Comparison of ENCODE assay signal across 8 cellular contexts in genomic region chr6:31680226-31680840, GRCh38. TPM values are rescaled to one million over a fixed set of nuclear protein-coding genes. Genes with fewer than 3 reads are reported as not detected.
DNase-seq lines count a peak whose midpoint lies in the region; ATAC-seq and TF ChIP-seq lines count a peak whose summit lies in the region.

No MANE protein-coding gene starts in this region.

- peak overlapping the region; percentile 93 for H2AFZ ChIP-seq in IMR-90 (replicated peaks; ENCODE audit: low read length, poor library complexity)

- H3K4ac ChIP-seq in IMR-90 (ENCODE audit: low read depth, low read length) = peak overlapping the region; percentile 44

- no peak for DNase-seq in A673 (ENCODE audit: low spot score)
- DNase-seq in IMR-90 = no peak
- no peak for DNase-seq in chondrocyte (ENCODE audit: low spot score)
- DNase-seq in natural killer cell treated with Interleukin-12 subunit alpha and Interleukin-12 subunit beta and Interleukin-15 and Interleukin-18, amount 100 ng/mL, for 72 hours (ENCODE audit: low spot score) = no peak
- DNase-seq in H4 (ENCODE audit: low spot score) = no peak
- no peak for DNase-seq in NCI-H2081 treated with DMSO at 0.1 percent for 48 hours (lab: John Stamatoyannopoulos, UW)
- DNase-seq in NK-92 treated with Interleukin-12 subunit alpha and Interleukin-12 subunit beta, amount 100 ng/mL, for 24 hours (lab: John Stamatoyannopoulos, UW) = no peak
- no peak for DNase-seq in cortex of kidney (lab: John Stamatoyannopoulos, UW)

- no peaks in the 10 kb centered on the region for H3K36me3 ChIP-seq in A673 (ENCODE audit: insufficient read depth, low read length, poor library complexity, severe bottlenecking)
- H3K36me3 ChIP-seq in IMR-90 (ENCODE audit: control insufficient read depth, insufficient read depth, low read length) = peaks cover 1% of the 10 kb centered on the region; the same call in 1 of the 2 replicates

- TF ChIP-seq POLR2A in IMR-90 (IDR thresholded peaks at IDR 0.05; ENCODE audit: low read depth, low read length) = no peak

- H3K9ac ChIP-seq in IMR-90 (ENCODE audit: low read depth, low read length) = no peak overlapping the region

- no peak; the same call in 1 of the 2 replicates for TF ChIP-seq CTCF in A673 (conservative IDR thresholded peaks at IDR 0.05; ENCODE audit: low read depth, low read length)
- no peak for TF ChIP-seq CTCF in IMR-90 (conservative IDR thresholded peaks at IDR 0.05; ENCODE audit: low read depth, low read length)
- TF ChIP-seq CTCF in chondrocyte (IDR thresholded peaks at IDR 0.05) = no peak

- H2AK9ac ChIP-seq in IMR-90 (replicated peaks; ENCODE audit: low read depth, low read length, poor library complexity) = peak overlapping the region; percentile 80

- ATAC-seq in IMR-90 (ENCODE audit: low read depth) = no peak
- peak; percentile 43 to 54 for ATAC-seq in natural killer cell treated with Interleukin-12 subunit alpha and Interleukin-12 subunit beta and Interleukin-15 and Interleukin-18, amount 100 ng/mL, for 72 hours

- no peak overlapping the region for H2BK20ac ChIP-seq in IMR-90 (ENCODE audit: low read depth, low read length)

- no peak for TF ChIP-seq RAD21 in IMR-90 (IDR thresholded peaks at IDR 0.05; ENCODE audit: low read length)

- H3K27me3 ChIP-seq in A673 (replicated peaks; ENCODE audit: insufficient read depth, low read depth, low read length, poor library complexity) = no peaks in the 10 kb centered on the region
- no peaks in the 10 kb centered on the region for H3K27me3 ChIP-seq in IMR-90 (ENCODE audit: control insufficient read depth, insufficient read depth, low read length)

- dilution Hi-C loops in IMR-90 (cut with HindIII; ENCODE audit: low sequenced_read_pairs, unreplicated experiment) = no loop called here

- H2AK5ac ChIP-seq in IMR-90 (ENCODE audit: low read depth, low read length) = peak overlapping the region; percentile 37; the same call in 1 of the 2 replicates

- peak overlapping the region; percentile 76 for H3K4me3 Mint-ChIP-seq in chondrocyte (ENCODE audit: unreplicated experiment)
- peak overlapping the region; percentile 85 for H3K4me3 Mint-ChIP-seq in natural killer cell treated with Interleukin-12 subunit alpha and Interleukin-12 subunit beta and Interleukin-15 and Interleukin-18, amount 100 ng/mL, for 72 hours

- H2BK5ac ChIP-seq in IMR-90 (ENCODE audit: low read depth, low read length, poor library complexity, severe bottlenecking) = peak overlapping the region; percentile 23

- no peak overlapping the region; the same call in 1 of the 2 replicates for H3K23ac ChIP-seq in IMR-90 (ENCODE audit: low read depth, low read length)

- H3K18ac ChIP-seq in IMR-90 (ENCODE audit: low read depth, low read length) = no peak overlapping the region

- H3K4me2 ChIP-seq in IMR-90 (ENCODE audit: low read depth, low read length) = peak overlapping the region; percentile 51

- no peak overlapping the region for H3K56ac ChIP-seq in IMR-90 (ENCODE audit: extremely low read depth, insufficient read depth, low read length)

- H3K9me1 ChIP-seq in IMR-90 (ENCODE audit: insufficient read depth, low read length) = 0 out of 2 replicates have a peak, but pooled peaks cover 5% of the 10 kb centered on the region

- POLR2A ChIA-PET in A673 (lab: Charles Lee; ENCODE audit: low non-redundant PET) (interaction anchor here (1.0 kb wide), 1 partner anchor 23 kb away, joined by 3 read pairs; the partner anchor contains the start of gene ABHD16A), IMR-90 (lab: Charles Lee; ENCODE audit: unreplicated experiment) (interaction anchor here (0.6 kb wide), 1 partner anchor 271 kb away, joined by 5 read pairs; no protein-coding TSS in a partner anchor)

- CTCF ChIA-PET in A673 (lab: Charles Lee) (interaction anchor here (0.6 kb wide), 1 partner anchor 119 kb away, joined by 4 read pairs; no protein-coding TSS in a partner anchor), IMR-90 (lab: Yijun Ruan, JAX) (no interaction called here)

- intact Hi-C loops in A673 (cut with micrococcal nuclease; ENCODE audit: unreplicated experiment) = loop anchor here (2.0 to 10.0 kb wide), 2 partner anchors 150 to 274 kb away; partner anchors contain the start of genes NELFE and SKIC2
- intact Hi-C loops in IMR-90 (cut with micrococcal nuclease) = loop anchor here (1.0 to 2.0 kb wide), 5 partner anchors 48 to 272 kb away; partner anchors contain the start of gene DDAH2

- H3K14ac ChIP-seq in IMR-90 (replicated peaks; ENCODE audit: low read depth, low read length) = no peak overlapping the region

- peaks cover 12% of the 10 kb centered on the region for H3K4me1 Mint-ChIP-seq in chondrocyte (ENCODE audit: low read depth)
- peaks cover 26 to 29% of the 10 kb centered on the region in 2 donors for H3K4me1 Mint-ChIP-seq in natural killer cell treated with Interleukin-12 subunit alpha and Interleukin-12 subunit beta and Interleukin-15 and Interleukin-18, amount 100 ng/mL, for 72 hours (ENCODE audit: low read depth in 2 of 2)

- BruUV-seq in A673 (replicated peaks; lab: Mats Ljungman, UMichigan) (TSS peak; percentile 68), IMR-90 (replicated peaks; lab: Mats Ljungman, UMichigan) (no TSS peak)

- H4K20me1 ChIP-seq in IMR-90 (ENCODE audit: insufficient read depth, low read length) = no peaks in the 10 kb centered on the region

- H2BK15ac ChIP-seq in IMR-90 (ENCODE audit: low read depth, low read length) = no peak overlapping the region

- H3K4me1 ChIP-seq in A673 (ENCODE audit: insufficient read depth, low read length, poor library complexity, severe bottlenecking) = no peaks in the 10 kb centered on the region
- H3K4me1 ChIP-seq in IMR-90 (ENCODE audit: control insufficient read depth, insufficient read depth, low read length) = peaks cover 12% of the 10 kb centered on the region

- H3K27ac Mint-ChIP-seq in chondrocyte (ENCODE audit: unreplicated experiment) = peak overlapping the region; percentile 74
- peak overlapping the region; percentile 44 to 89 for H3K27ac Mint-ChIP-seq in natural killer cell treated with Interleukin-12 subunit alpha and Interleukin-12 subunit beta and Interleukin-15 and Interleukin-18, amount 100 ng/mL, for 72 hours

- peak overlapping the region; percentile 9; the same call in 1 of the 2 replicates for H2BK120ac ChIP-seq in IMR-90 (ENCODE audit: low read depth, low read length)

- no CpG with 5 or more reads among the region's 6 CpGs for WGBS in IMR-90 (ENCODE audit: extremely low coverage in 2 of 2, insufficient read length in 1 of 2), 2 experiments

- no peak overlapping the region for H3K27ac ChIP-seq in A673 (ENCODE audit: low read depth, low read length, poor library complexity, severe bottlenecking)
- H3K27ac ChIP-seq in IMR-90 (ENCODE audit: insufficient read depth, low read length) = peak overlapping the region; percentile 0; the same call in 1 of the 2 replicates

- no peaks in the 10 kb centered on the region for H3K36me3 Mint-ChIP-seq in chondrocyte (ENCODE audit: low read depth)
- H3K36me3 Mint-ChIP-seq in natural killer cell treated with Interleukin-12 subunit alpha and Interleukin-12 subunit beta and Interleukin-15 and Interleukin-18, amount 100 ng/mL, for 72 hours = no peaks in the 10 kb centered on the region

- H3K79me1 ChIP-seq in IMR-90 (ENCODE audit: low read depth in 1 of 2, low read length in 2 of 2) = no peaks in the 10 kb centered on the region

- H3K27me3 Mint-ChIP-seq in chondrocyte (ENCODE audit: low read depth) = no peaks in the 10 kb centered on the region
- H3K27me3 Mint-ChIP-seq in natural killer cell treated with Interleukin-12 subunit alpha and Interleukin-12 subunit beta and Interleukin-15 and Interleukin-18, amount 100 ng/mL, for 72 hours = no peaks in the 10 kb centered on the region

- peak overlapping the region in 1 of 2 experiments; percentile 38; a peak in 3 of 4 replicates for H4K8ac ChIP-seq in IMR-90 (ENCODE audit: low read depth in 2 of 2, low read length in 2 of 2)

- peak overlapping the region; percentile 51 for H4K91ac ChIP-seq in IMR-90 (ENCODE audit: insufficient read depth, low read depth, low read length)

- no peaks in the 10 kb centered on the region for H3K9me3 ChIP-seq in A673 (ENCODE audit: low read depth, low read length, poor library complexity, severe bottlenecking)
- no peaks in the 10 kb centered on the region for H3K9me3 ChIP-seq in IMR-90 (ENCODE audit: control insufficient read depth, insufficient read depth, low read length)

- H3K4me3 ChIP-seq in A673 (ENCODE audit: low read depth, low read length, poor library complexity, severe bottlenecking) (peak overlapping the region; percentile 53), IMR-90 (ENCODE audit: insufficient read depth, low read depth, low read length) (no peak overlapping the region)

- no peaks in the 10 kb centered on the region for H3K9me3 Mint-ChIP-seq in chondrocyte (ENCODE audit: low read depth)
- H3K9me3 Mint-ChIP-seq in natural killer cell treated with Interleukin-12 subunit alpha and Interleukin-12 subunit beta and Interleukin-15 and Interleukin-18, amount 100 ng/mL, for 72 hours = no peaks in the 10 kb centered on the region

- no peak overlapping the region for H4K5ac ChIP-seq in IMR-90 (ENCODE audit: low read depth, low read length)

- in situ Hi-C loops in IMR-90 (cut with MboI; ENCODE audit: low sequenced_read_pairs) = loop anchor here (10.0 kb wide), 2 partner anchors 154 to 264 kb away; partner anchors contain the start of gene CFB

RNA-seq across cellular contexts. Expression of gene LY6G5C, which starts 0.5 kb away (rescaled TPM):
- total RNA-seq in A673 (2021) (3.9 and 6.8 TPM in 2 replicates), IMR-90 (2012; rRNA removed) (0.18 TPM in 1 of 2 replicates, not detected in the other), chondrocyte (1.3 to 3.6 TPM (median 2.4 TPM) in 3 replicates)
- polyA plus RNA-seq in IMR-90 (2012; rRNA removed) = 2.0 and 2.1 TPM in 2 replicates
- polyA plus RNA-seq in IMR-90 (2012; cell fraction: cytosol; rRNA removed) = 2.2 and 3.2 TPM in 2 replicates
- polyA plus RNA-seq in IMR-90 (2012; cell fraction: nucleus; rRNA removed; ENCODE audit: low replicate concordance) = 1.0 and 1.3 TPM in 2 replicates
- 1 to 10 TPM; 5.4 to 8.8 TPM for total RNA-seq in natural killer cell treated with Interleukin-12 subunit alpha and Interleukin-12 subunit beta and Interleukin-15 and Interleukin-18, amount 100 ng/mL, for 72 hours
- total RNA-seq in H4 (2014; rRNA removed; shearing (Covaris generic)) = 0.97 TPM in 1 of 2 replicates, not detected in the other

RNA-seq across cellular contexts. Expression of gene LY6G5B, which starts 10.6 kb away (rescaled TPM):
- total RNA-seq in A673 (2021) (18.9 and 19.4 TPM in 2 replicates), IMR-90 (2012; rRNA removed) (1.9 and 2.2 TPM in 2 replicates), chondrocyte (10.2 to 14.3 TPM (median 11.7 TPM) in 3 replicates)
- polyA plus RNA-seq in IMR-90 (2012; rRNA removed) = 10.2 and 13.6 TPM in 2 replicates
- polyA plus RNA-seq in IMR-90 (2012; cell fraction: cytosol; rRNA removed) = 0.52 and 0.67 TPM in 2 replicates
- polyA plus RNA-seq in IMR-90 (2012; cell fraction: nucleus; rRNA removed; ENCODE audit: low replicate concordance) = 151 and 158 TPM in 2 replicates
- 10 to 100 TPM; 24.0 to 37.9 TPM for total RNA-seq in natural killer cell treated with Interleukin-12 subunit alpha and Interleukin-12 subunit beta and Interleukin-15 and Interleukin-18, amount 100 ng/mL, for 72 hours
- total RNA-seq in H4 (2014; rRNA removed; shearing (Covaris generic)) = not detected in 2 replicates

RNA-seq across cellular contexts. Expression of gene CSNK2B, which starts 14.5 kb away (rescaled TPM):
- total RNA-seq in A673 (2021) (252 and 253 TPM in 2 replicates), IMR-90 (2012; rRNA removed) (218 and 240 TPM in 2 replicates), chondrocyte (116 to 126 TPM (median 122 TPM) in 3 replicates)
- polyA plus RNA-seq in IMR-90 (2012; rRNA removed) = 178 and 194 TPM in 2 replicates
- polyA plus RNA-seq in IMR-90 (2012; cell fraction: cytosol; rRNA removed) = 153 and 226 TPM in 2 replicates
- polyA plus RNA-seq in IMR-90 (2012; cell fraction: nucleus; rRNA removed; ENCODE audit: low replicate concordance) = 198 and 332 TPM in 2 replicates
- total RNA-seq in natural killer cell treated with Interleukin-12 subunit alpha and Interleukin-12 subunit beta and Interleukin-15 and Interleukin-18, amount 100 ng/mL, for 72 hours = 100 to 1,000 TPM; 205 to 247 TPM
- 443 and 553 TPM in 2 replicates for total RNA-seq in H4 (2014; rRNA removed; shearing (Covaris generic))

RNA-seq across cellular contexts. Expression of gene GPANK1, which starts 15.5 kb away (rescaled TPM):
- total RNA-seq in A673 (2021) (27.7 and 32.0 TPM in 2 replicates), IMR-90 (2012; rRNA removed) (6.1 and 7.2 TPM in 2 replicates), chondrocyte (12.0 to 15.4 TPM (median 13.9 TPM) in 3 replicates)
- polyA plus RNA-seq in IMR-90 (2012; rRNA removed) = 13.8 and 16.7 TPM in 2 replicates
- polyA plus RNA-seq in IMR-90 (2012; cell fraction: cytosol; rRNA removed) = 10.6 and 12.0 TPM in 2 replicates
- 9.2 and 10.8 TPM in 2 replicates for polyA plus RNA-seq in IMR-90 (2012; cell fraction: nucleus; rRNA removed; ENCODE audit: low replicate concordance)
- total RNA-seq in natural killer cell treated with Interleukin-12 subunit alpha and Interleukin-12 subunit beta and Interleukin-15 and Interleukin-18, amount 100 ng/mL, for 72 hours = 10 to 100 TPM; 34.5 to 40.9 TPM
- total RNA-seq in H4 (2014; rRNA removed; shearing (Covaris generic)) = 13.4 and 15.9 TPM in 2 replicates

RNA-seq across cellular contexts. Expression of gene C6orf47, which starts 19.8 kb away (rescaled TPM):
- total RNA-seq in A673 (2021) (20.1 and 21.3 TPM in 2 replicates), IMR-90 (2012; rRNA removed) (13.1 and 14.2 TPM in 2 replicates), chondrocyte (19.1 to 20.3 TPM (median 20.2 TPM) in 3 replicates)
- polyA plus RNA-seq in IMR-90 (2012; rRNA removed) = 8.9 and 9.0 TPM in 2 replicates
- polyA plus RNA-seq in IMR-90 (2012; cell fraction: cytosol; rRNA removed) = 10.0 and 11.7 TPM in 2 replicates
- polyA plus RNA-seq in IMR-90 (2012; cell fraction: nucleus; rRNA removed; ENCODE audit: low replicate concordance) = 4.0 and 4.1 TPM in 2 replicates
- total RNA-seq in natural killer cell treated with Interleukin-12 subunit alpha and Interleukin-12 subunit beta and Interleukin-15 and Interleukin-18, amount 100 ng/mL, for 72 hours = 10 to 100 TPM; 26.9 to 34.0 TPM
- 19.3 and 20.8 TPM in 2 replicates for total RNA-seq in H4 (2014; rRNA removed; shearing (Covaris generic))
